24 cellular contexts compared by ENCODE assay signal in genomic region chr16:6629110-6629509, GRCh38.
"Had no signal": no experiment of that assay in that cellular context is flagged by ENCODE, and none has a peak within 500 bp of the region (broad histone marks: within the 10 kb centered on the region; RNA-seq: fewer than 3 reads in every experiment).

No MANE protein-coding gene starts in this region.

- H3K36me3 ChIP-seq: stomach, suprapubic skin, thoracic aorta, thyroid gland, tibial artery, tibial nerve, transverse colon, upper lobe of left lung, upper lobe of right lung, uterus, vagina had no signal

- H3K4me1 ChIP-seq: stomach, suprapubic skin, testis, thyroid gland, tibial artery, tibial nerve, transverse colon, upper lobe of left lung, upper lobe of right lung, uterus, vagina had no signal

- H3K4me3 ChIP-seq: stomach, suprapubic skin, testis, thoracic aorta, thyroid gland, tibial artery, tibial nerve, transverse colon, upper lobe of left lung, upper lobe of right lung, uterus, vagina had no signal

- H3K27me3 ChIP-seq: stomach, suprapubic skin, testis, thyroid gland, tibial artery, tibial nerve, transverse colon, upper lobe of left lung, upper lobe of right lung, uterus, vagina had no signal

- DNase-seq: stimulated activated CD4-positive, alpha-beta T cell treated with anti-CD3 and anti-CD28 coated beads, Interleukin-2, amount 100 ng/mL, for 48 hours; stimulated activated CD4-positive, alpha-beta T cell treated with anti-CD3 and anti-CD28 coated beads, Interleukin-4, amount 100 ng/mL, for 1 hour; stimulated activated CD4-positive, alpha-beta T cell treated with anti-CD3 and anti-CD28 coated beads, Interleukin-4, amount 100 ng/mL, for 24 hours; stimulated activated CD4-positive, alpha-beta T cell treated with anti-CD3 and anti-CD28 coated beads, Interleukin-4, amount 100 ng/mL, for 4 hours; stimulated activated CD8-positive, alpha-beta memory T cell treated with anti-CD3 and anti-CD28 coated beads, Interleukin-4, amount 100 ng/mL, for 48 hours; stimulated activated naive B cell treated with anti-CD40 and anti-IgM and Interleukin-4, amounts not matched to agents 10 μg/mL and 1 μg/mL and 100 μg/mL, for 72 hours; stimulated activated naive CD4-positive, alpha-beta T cell; stimulated activated naive CD4-positive, alpha-beta T cell treated with Interleukin-2 at 50 U/mL for 16 hours; stimulated activated naive CD8-positive, alpha-beta T cell treated with anti-CD3 and anti-CD28 coated beads, Interleukin-15, amount 100 ng/mL, for 72 hours; stimulated activated naive CD8-positive, alpha-beta T cell treated with anti-CD3 and anti-CD28 coated beads, Interleukin-15, Interleukin-2, amounts not matched to agents 100 U/mL and 50 U/mL, for 24 hours; stomach; substantia nigra; testis; thyroid gland; tibial artery; transverse colon; trophoblast cell; upper lobe of left lung; upper lobe of right lung; uterus had no signal

- H3K27ac ChIP-seq: stomach, suprapubic skin, testis, thoracic aorta, thyroid gland, tibial artery, tibial nerve, transverse colon, upper lobe of left lung, upper lobe of right lung, uterus, vagina had no signal

- H3K9me3 ChIP-seq: stomach, suprapubic skin, testis, thoracic aorta, thyroid gland, tibial artery, tibial nerve, transverse colon, upper lobe of left lung, upper lobe of right lung, uterus, vagina had no signal
